Comparison of ENCODE assay signal across 14 cellular contexts in the genomic region with DNA sequence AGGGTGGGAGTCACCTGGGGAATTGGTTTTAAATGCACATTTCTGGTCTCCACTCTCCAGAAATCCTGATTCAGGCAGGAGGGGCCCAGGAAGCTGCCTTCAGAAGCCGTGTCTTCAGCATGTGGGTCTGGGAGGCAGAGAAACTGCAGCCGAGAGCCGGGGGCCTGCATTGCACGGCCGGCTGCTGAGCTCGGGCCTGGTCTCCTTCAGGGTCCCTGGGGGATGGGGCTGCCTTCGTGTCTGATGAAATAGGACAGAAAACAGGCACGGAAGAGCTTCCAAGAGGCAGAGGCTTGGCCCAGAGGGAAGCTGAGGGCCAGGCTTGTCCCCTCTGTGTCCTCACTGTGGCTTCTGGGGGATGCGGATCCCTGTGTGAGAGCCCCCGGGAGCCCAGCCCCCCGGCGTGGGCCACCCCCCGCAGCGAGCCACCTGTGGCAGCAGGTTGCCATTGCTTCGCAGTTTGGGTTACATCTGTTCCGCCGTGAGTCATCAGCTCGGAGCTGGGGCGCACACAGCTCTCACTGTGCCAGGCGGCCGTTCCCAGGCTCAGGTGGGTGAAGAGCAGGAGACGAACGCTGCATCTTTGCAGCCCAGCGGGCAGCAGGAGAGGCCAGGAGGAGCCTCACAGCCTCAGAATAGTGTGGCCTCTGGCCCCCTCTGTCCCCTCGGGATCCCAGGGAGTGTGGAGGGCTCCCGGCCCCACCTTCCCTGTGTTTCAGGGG.
"Had no signal": no experiment of that assay in that cellular context is flagged by ENCODE, and none has a peak within 500 bp of the region (broad histone marks: within the 10 kb centered on the region; RNA-seq: fewer than 3 reads in every experiment).

No MANE protein-coding gene starts in this region.

- H3K4me2 ChIP-seq: neural progenitor cell had no signal

- H3K27ac ChIP-seq: ascending aorta, foreskin keratinocyte, neural progenitor cell, parathyroid adenoma, testis had no signal

- H3K79me2 ChIP-seq: parathyroid adenoma had no signal

- H2AFZ ChIP-seq: neural progenitor cell, parathyroid adenoma had no signal

- H3K4me3 Mint-ChIP-seq: activated naive CD8-positive, alpha-beta T cell treated with anti-CD3 and anti-CD28 coated beads, Interleukin-2, amount 50 U/mL, for 24 hours; neural progenitor cell; stimulated activated naive CD8-positive, alpha-beta T cell treated with anti-CD3 and anti-CD28 coated beads, Interleukin-15, amount 100 ng/mL, for 72 hours had no signal

- H3K4me1 Mint-ChIP-seq: activated naive CD8-positive, alpha-beta T cell treated with anti-CD3 and anti-CD28 coated beads, Interleukin-2, amount 50 U/mL, for 24 hours; stimulated activated naive CD8-positive, alpha-beta T cell treated with anti-CD3 and anti-CD28 coated beads, Interleukin-15, amount 100 ng/mL, for 72 hours had no signal

- H3K9me3 ChIP-seq: ascending aorta, testis had no signal

- H3K27me3 ChIP-seq: ascending aorta, foreskin keratinocyte, neural progenitor cell, testis had no signal

- H3K4me3 ChIP-seq: ascending aorta, neural progenitor cell, testis had no signal

- H3K9me3 Mint-ChIP-seq: activated naive CD8-positive, alpha-beta T cell treated with anti-CD3 and anti-CD28 coated beads, Interleukin-2, amount 50 U/mL, for 24 hours; neural progenitor cell; stimulated activated naive CD8-positive, alpha-beta T cell treated with anti-CD3 and anti-CD28 coated beads, Interleukin-15, amount 100 ng/mL, for 72 hours had no signal

- H3K27ac Mint-ChIP-seq: activated naive CD8-positive, alpha-beta T cell treated with anti-CD3 and anti-CD28 coated beads, Interleukin-2, amount 50 U/mL, for 24 hours; neural progenitor cell had no signal

- H3K4me1 ChIP-seq: ascending aorta, foreskin keratinocyte, parathyroid adenoma, testis had no signal

- H3K9ac ChIP-seq: neural progenitor cell, parathyroid adenoma had no signal

- DNase-seq: activated CD4-positive, alpha-beta T cell treated with anti-CD3 and anti-CD28 coated beads for 48 hours; activated naive CD4-positive, alpha-beta T cell treated with Interleukin-2 at 50 U/mL for 16 hours; activated naive CD8-positive, alpha-beta T cell treated with anti-CD3 and anti-CD28 coated beads, Interleukin-2, amount 50 U/mL, for 24 hours; foreskin keratinocyte; islet precursor cell; left ventricle myocardium superior; mesenchymal stem cell; retina; stimulated activated CD4-positive, alpha-beta T cell treated with anti-CD3 and anti-CD28 coated beads, Interleukin-4, amount 100 ng/mL, for 24 hours; stimulated activated naive CD8-positive, alpha-beta T cell treated with anti-CD3 and anti-CD28 coated beads, Interleukin-15, amount 100 ng/mL, for 72 hours; testis had no signal

- H3K36me3 ChIP-seq: ascending aorta, neural progenitor cell had no signal
